22 cellular contexts compared by ENCODE assay signal in genomic region chr13:40404407-40404806, GRCh38.
DNase-seq lines count a peak whose midpoint lies in the region; ATAC-seq, FAIRE-seq and TF ChIP-seq lines count a peak whose summit lies in the region.
"Had no signal": no experiment of that assay in that cellular context is flagged by ENCODE, and none has a peak within 500 bp of the region (broad histone marks: within the 10 kb centered on the region; RNA-seq: fewer than 3 reads in every experiment).

No MANE protein-coding gene starts in this region.

- TF ChIP-seq CTCF in A549 (IDR thresholded peaks at IDR 0.05) = no peak
- no peak for TF ChIP-seq CTCF in uterus (IDR thresholded peaks at IDR 0.05)
- TF ChIP-seq CTCF in pancreas (IDR thresholded peaks at IDR 0.05) = no peak

- no peak overlapping the region for H3K9ac ChIP-seq in neuronal stem cell (ENCODE audit: low read depth, low read length, poor library complexity)

- H3K79me1 ChIP-seq in neuronal stem cell (ENCODE audit: low read depth, low read length) = no peaks in the 10 kb centered on the region

- WGBS in A549 (ENCODE audit: missing lambda C conversion rate) = 85% methylated on average over 6 of the region's 6 CpGs
- no CpG with 5 or more reads among the region's 6 CpGs for WGBS in neuronal stem cell (ENCODE audit: extremely low coverage in 2 of 2, insufficient read length in 2 of 2, insufficient replicate concordance in 1 of 2), 2 donors
- 94 to 96% methylated on average over 6 of the region's 6 CpGs for WGBS in pancreas, 2 donors

- DNase-seq in A549 (ENCODE audit: low read depth in 1 of 2, low spot score in 1 of 2) = no peak
- no peak for DNase-seq in neuronal stem cell (ENCODE audit: low spot score)
- DNase-seq in uterus = no peak
- no peak for DNase-seq in HCEC 1CT
- DNase-seq in pancreas = no peak
- no peak for DNase-seq in 8988T
- DNase-seq: C1 segment of cervical spinal cord; CD4-positive, alpha-beta memory T cell; COR-L47; DMS153; DMS79 treated with DMSO at 0.1 percent for 48 hours; EL; GOT3; H9 had no signal

- H3K4me1 Mint-ChIP-seq in dendritic cell treated with granulocyte-macrophage colony-stimulating factor and Interleukin-4, amounts not matched to agents 40 ng/mL and 50 ng/mL, for 4 days (ENCODE audit: low read depth) = peaks cover 58% of the 10 kb centered on the region

- FAIRE-seq in A549 (lab: Jason Lieb, UNC) = no peak
- no peak for FAIRE-seq in pancreas (lab: Jason Lieb, UNC)
- FAIRE-seq: D721Med, G401.6, GM12891, GM19239, K562 had no signal

- H4K91ac ChIP-seq in neuronal stem cell (ENCODE audit: low read depth, low read length, poor library complexity) = peak overlapping the region; percentile 0

- H2BK12ac ChIP-seq in neuronal stem cell (ENCODE audit: low read length) = no peak overlapping the region

- no peaks in the 10 kb centered on the region for H3K9me3 Mint-ChIP-seq in dendritic cell treated with granulocyte-macrophage colony-stimulating factor and Interleukin-4, amounts not matched to agents 40 ng/mL and 50 ng/mL, for 4 days
- H3K9me3 Mint-ChIP-seq: H9 had no signal

- no peak overlapping the region for H2BK15ac ChIP-seq in neuronal stem cell (ENCODE audit: low read length)

- H3K27me3 ChIP-seq in neuronal stem cell (ENCODE audit: control insufficient read depth in 3 of 3, insufficient read depth in 3 of 3, low read depth in 1 of 3, low read length in 3 of 3) (no peaks in the 10 kb centered on the region), uterus (no peaks in the 10 kb centered on the region), pancreas (no peaks in the 10 kb centered on the region)

- no peak overlapping the region for H3K4me3 Mint-ChIP-seq in dendritic cell treated with granulocyte-macrophage colony-stimulating factor and Interleukin-4, amounts not matched to agents 40 ng/mL and 50 ng/mL, for 4 days
- H3K4me3 Mint-ChIP-seq: B cell; CD4-positive, alpha-beta memory T cell; H9 had no signal

- TF ChIP-seq EP300 in A549 (IDR thresholded peaks at IDR 0.05) = no peak

- POLR2A ChIA-PET in A549 (lab: Yijun Ruan, JAX) = no interaction called here

- H3K36me3 Mint-ChIP-seq in dendritic cell treated with granulocyte-macrophage colony-stimulating factor and Interleukin-4, amounts not matched to agents 40 ng/mL and 50 ng/mL, for 4 days (ENCODE audit: low read depth) = no peaks in the 10 kb centered on the region
- H3K36me3 Mint-ChIP-seq: CD4-positive, alpha-beta memory T cell had no signal

- H3K4me2 ChIP-seq in A549 = no peak overlapping the region
- no peak overlapping the region for H3K4me2 ChIP-seq in neuronal stem cell (ENCODE audit: insufficient read depth, low read length, poor library complexity, severe bottlenecking)

- H3K4me3 ChIP-seq in A549 (no peak overlapping the region), neuronal stem cell (ENCODE audit: low read length in 2 of 2) (no peak overlapping the region), uterus (no peak overlapping the region), pancreas (no peak overlapping the region)
- H3K4me3 ChIP-seq: K562 had no signal

- H4K8ac ChIP-seq in neuronal stem cell (ENCODE audit: low read depth, low read length) = no peak overlapping the region

- H3K4ac ChIP-seq in neuronal stem cell (ENCODE audit: low read length) = no peak overlapping the region

- peak overlapping the region; percentile 5 for H3K18ac ChIP-seq in neuronal stem cell (ENCODE audit: low read length)

- no peak overlapping the region for H2AK5ac ChIP-seq in neuronal stem cell (ENCODE audit: low read depth, low read length)

- H3K23ac ChIP-seq in neuronal stem cell (ENCODE audit: low read depth, low read length, poor library complexity) = no peak overlapping the region

- peaks cover 51% of the 10 kb centered on the region for H3K4me1 ChIP-seq in A549
- H3K4me1 ChIP-seq in neuronal stem cell (ENCODE audit: control insufficient read depth in 2 of 2, insufficient read depth in 1 of 2, low read depth in 1 of 2, low read length in 2 of 2) = peaks cover 10 to 16% of the 10 kb centered on the region in 2 donors
- peaks cover 10 to 39% of the 10 kb centered on the region in 2 donors for H3K4me1 ChIP-seq in uterus
- peaks cover 5 to 11% (median 8%) of the 10 kb centered on the region in 3 donors for H3K4me1 ChIP-seq in pancreas

- no peaks in the 10 kb centered on the region for H3K27me3 Mint-ChIP-seq in dendritic cell treated with granulocyte-macrophage colony-stimulating factor and Interleukin-4, amounts not matched to agents 40 ng/mL and 50 ng/mL, for 4 days
- H3K27me3 Mint-ChIP-seq: B cell; CD4-positive, alpha-beta memory T cell had no signal

- no peak overlapping the region for H2BK5ac ChIP-seq in neuronal stem cell (ENCODE audit: low read length)

- no peak for TF ChIP-seq RAD21 in A549 (conservative IDR thresholded peaks at IDR 0.05 in 1 of 2, IDR thresholded peaks at IDR 0.05 in 1 of 2)

- no peak for TF ChIP-seq POLR2A in A549 (IDR thresholded peaks at IDR 0.05; ENCODE audit: low read length)
- TF ChIP-seq POLR2A in uterus (IDR thresholded peaks at IDR 0.05) = no peak

- no peak overlapping the region for H2AFZ ChIP-seq in neuronal stem cell (ENCODE audit: low read length)

- intact Hi-C loops in dendritic cell treated with granulocyte-macrophage colony-stimulating factor and Interleukin-4, amounts not matched to agents 40 ng/mL and 50 ng/mL, for 4 days (cut with micrococcal nuclease) = loop anchor here (5.0 to 10.0 kb wide), 2 partner anchors 33 to 370 kb away; partner anchors contain the start of gene MRPS31
- intact Hi-C loops in uterus (cut with DNase I; ENCODE audit: low total_unique reads) = loop anchor here (5.0 to 10.0 kb wide), 2 partner anchors 170 to 263 kb away; partner anchors contain the start of gene FOXO1
- intact Hi-C loops in pancreas (cut with DNase I) = no loop called here

- H3K36me3 ChIP-seq in neuronal stem cell (replicated peaks in 1 of 2; ENCODE audit: control insufficient read depth in 2 of 2, insufficient read depth in 2 of 2, low read length in 2 of 2) = no peaks in the 10 kb centered on the region
- no peaks in the 10 kb centered on the region for H3K36me3 ChIP-seq in uterus
- H3K36me3 ChIP-seq in pancreas = no peaks in the 10 kb centered on the region

- H3K27ac ChIP-seq in A549 (peak overlapping the region; percentile 74 to 84; a peak in 4 of 6 replicates), neuronal stem cell (replicated peaks; ENCODE audit: low read length) (no peak overlapping the region), uterus (peak overlapping the region; percentile 89 to 90), pancreas (no peak overlapping the region)
- H3K27ac ChIP-seq: HL-60 had no signal

- ATAC-seq in A549 = no peak
- no peak for ATAC-seq in pancreas
- ATAC-seq: K562 had no signal

- peak overlapping the region; percentile 23 for H3K27ac Mint-ChIP-seq in dendritic cell treated with granulocyte-macrophage colony-stimulating factor and Interleukin-4, amounts not matched to agents 40 ng/mL and 50 ng/mL, for 4 days
- H3K27ac Mint-ChIP-seq: B cell, H9 had no signal

- H3K9me3 ChIP-seq in A549 = no peaks in the 10 kb centered on the region
- H3K9me3 ChIP-seq in neuronal stem cell (replicated peaks in 1 of 2; ENCODE audit: control insufficient read depth in 2 of 2, insufficient read depth in 1 of 2, low read depth in 1 of 2, low read length in 2 of 2) = peaks cover 0 to 3% of the 10 kb centered on the region in 2 donors
- H3K9me3 ChIP-seq in uterus = no peaks in the 10 kb centered on the region
- no peaks in the 10 kb centered on the region for H3K9me3 ChIP-seq in pancreas

- no peak overlapping the region for H2BK120ac ChIP-seq in neuronal stem cell (ENCODE audit: low read depth, low read length)

- CTCF ChIA-PET in A549 (lab: Yijun Ruan, JAX) = no interaction called here

- H3K14ac ChIP-seq in neuronal stem cell (ENCODE audit: low read length) = no peak overlapping the region

TF ChIP-seq in A549, 52 proteins besides CTCF, POLR2A, EP300 and RAD21:
- TF ChIP-seq FOSL2 (IDR thresholded peaks at IDR 0.05) (no peak), FOSL2 (CRISPR knock-in tag; IDR thresholded peaks at IDR 0.05) (no peak), MAX (IDR thresholded peaks at IDR 0.05) (no peak), ZC3H11A (IDR thresholded peaks at IDR 0.05) (no peak), MAZ (IDR thresholded peaks at IDR 0.05; ENCODE audit: borderline replicate concordance, low read depth, low read length) (no peak)

Comparison
In these comparisons a context has a peak if more than half of its experiments do, and no peak if none do; other contexts are left out.
1. H3K27ac ChIP-seq: peak in A549 (2 of 2) and uterus (2 of 2); none in neuronal stem cell (single experiment) and pancreas (0 of 4).
2. intact Hi-C loops: an anchor here in dendritic cell treated with granulocyte-macrophage colony-stimulating factor and Interleukin-4, amounts not matched to agents 40 ng/mL and 50 ng/mL, for 4 days (5.0 to 10.0 kb wide) and uterus (5.0 to 10.0 kb wide); none called in pancreas.